Comparison of ENCODE assay signal across 7 cellular contexts in the genomic region with DNA sequence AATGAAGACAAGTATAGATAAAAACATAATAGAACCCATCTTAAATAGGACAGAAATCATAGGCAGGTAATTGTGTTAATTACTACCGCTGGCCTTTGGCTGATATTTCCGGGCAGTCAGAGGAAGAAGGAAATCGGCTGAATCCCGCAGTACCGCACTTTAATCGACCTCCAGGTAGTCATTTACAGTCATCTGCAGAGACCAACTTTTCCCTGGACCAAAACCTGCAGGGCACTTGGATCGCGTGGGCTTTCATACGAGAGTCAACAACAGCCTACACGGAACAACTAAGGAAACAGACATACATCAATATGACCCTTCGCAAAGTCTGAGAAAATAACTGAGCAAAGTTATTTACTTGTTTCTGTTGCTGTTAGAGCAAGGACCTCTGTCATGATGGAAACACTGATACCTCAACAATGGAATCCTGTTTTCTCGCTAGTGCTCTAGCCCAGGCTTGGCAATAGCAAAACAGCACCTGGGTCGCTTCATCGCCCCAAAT. TPM values are rescaled to one million over a fixed set of nuclear protein-coding genes. Genes with fewer than 3 reads are reported as not detected.
DNase-seq lines count a peak whose midpoint lies in the region; ATAC-seq, FAIRE-seq and TF ChIP-seq lines count a peak whose summit lies in the region.

No MANE protein-coding gene starts in this region.

- SMC1A ChIA-PET in GM12878 (lab: Charles Lee; ENCODE audit: uncharacterized antibody, unreplicated experiment): interaction anchor here (0.9 to 4.7 kb wide), 8 partner anchors 11 to 56 kb away, joined by 3 to 31 read pairs (median 4); no protein-coding TSS in a partner anchor

- H3K27ac ChIP-seq in GM12878 (ENCODE audit: control insufficient read depth, insufficient read depth) (peak overlapping the region; percentile 71), HepG2 (ENCODE audit: extremely low read length, insufficient read depth, low read length) (peak overlapping the region; percentile 67), thoracic aorta (peak overlapping the region; percentile 87 to 91)

- H3K36me3 ChIP-seq in GM12878 (ENCODE audit: control insufficient read depth in 2 of 2, insufficient read depth in 2 of 2, low read length in 1 of 2) (peaks cover 0 to 2% of the 10 kb centered on the region in 2 experiments; a peak in 1 of 4 replicates), HepG2 (replicated peaks in 1 of 2; ENCODE audit: control insufficient read depth in 1 of 2, insufficient read depth in 2 of 2, low read length in 2 of 2) (peaks cover 0 to 17% of the 10 kb centered on the region in 2 experiments; a peak in 3 of 5 replicates), thoracic aorta (no peaks in the 10 kb centered on the region)

- H4K20me1 ChIP-seq in GM12878 (ENCODE audit: control insufficient read depth, insufficient read depth) (no peaks in the 10 kb centered on the region), HepG2 (ENCODE audit: insufficient read depth, low read length) (no peaks in the 10 kb centered on the region)

- H3K9me3 ChIP-seq in GM12878 (replicated peaks; ENCODE audit: control insufficient read depth, insufficient read depth, low read length) (no peaks in the 10 kb centered on the region), HepG2 (ENCODE audit: low read length) (no peaks in the 10 kb centered on the region), thoracic aorta (no peaks in the 10 kb centered on the region)

- CTCF ChIA-PET in GM12878 (lab: Yijun Ruan, JAX) (interaction anchor here (0.6 to 4.7 kb wide), 8 partner anchors 10 to 155 kb away, joined by 3 to 72 read pairs (median 4); no protein-coding TSS in a partner anchor), HepG2 (lab: Yijun Ruan, JAX; ENCODE audit: low intra/inter-chr PET ratio, low total read pairs) (no interaction called here)

- no peak for TF ChIP-seq POLR2A in GM12878 (IDR thresholded peaks at IDR 0.05; ENCODE audit: low read depth, low read length)
- no peak for TF ChIP-seq POLR2A in HepG2 (IDR thresholded peaks at IDR 0.05; ENCODE audit: insufficient read depth in 1 of 2, low read depth in 2 of 2, low read length in 2 of 2)

- RAD21 ChIA-PET in GM12878 (lab: Charles Lee; ENCODE audit: unreplicated experiment): interaction anchor here (1.0 to 1.4 kb wide), 5 partner anchors 9 to 61 kb away, joined by 3 to 6 read pairs (median 5); no protein-coding TSS in a partner anchor

- intact Hi-C loops in GM12878 (cut with micrococcal nuclease; ENCODE audit: unreplicated experiment) (loop anchor here (2.0 to 5.0 kb wide), 2 partner anchors 54 to 966 kb away; a partner anchor contains a TSS), HepG2 (cut with micrococcal nuclease; ENCODE audit: unreplicated experiment) (loop anchor here (5.0 to 10.0 kb wide), 2 partner anchors 386 to 1118 kb away; no protein-coding TSS in a partner anchor)

- H3K79me2 ChIP-seq in GM12878 (ENCODE audit: control insufficient read depth, insufficient read depth, low read length) (peaks cover 39% of the 10 kb centered on the region), HepG2 (ENCODE audit: insufficient read depth, low read length) (peaks cover 35% of the 10 kb centered on the region)

- FAIRE-seq in GM12878 (lab: Jason Lieb, UNC): peak; percentile 13
- FAIRE-seq in HepG2 (lab: Jason Lieb, UNC): no peak

- H3K9ac ChIP-seq in GM12878 (ENCODE audit: control insufficient read depth, insufficient read depth, low read length) (peak overlapping the region; percentile 44), HepG2 (ENCODE audit: insufficient read depth, low read depth, low read length) (peak overlapping the region; percentile 73)

- POLR2A ChIA-PET in GM12878 (lab: Charles Lee): interaction anchor here (0.8 to 1.4 kb wide), 5 partner anchors 11 to 54 kb away, joined by 3 to 8 read pairs (median 4); a partner anchor contains a TSS
- POLR2A ChIA-PET in HepG2 (lab: Yijun Ruan, JAX): interaction anchor here (0.9 to 1.5 kb wide), 7 partner anchors 8 to 1381 kb away, joined by 3 to 13 read pairs (median 4); a partner anchor contains a TSS

- H3K4me3 ChIP-seq in LNCaP clone FGC (ENCODE audit: low read depth, low read length): peak overlapping the region; percentile 98
- H3K4me3 ChIP-seq in GM12878: peak overlapping the region; percentile 85
- H3K4me3 ChIP-seq in HepG2 (replicated peaks in 1 of 3; ENCODE audit: insufficient read depth in 1 of 3, low read depth in 2 of 3, low read length in 3 of 3): peak overlapping the region; percentile 63 to 82 (median 63)
- peak overlapping the region; percentile 86 for H3K4me3 ChIP-seq in thoracic aorta

- H3K4me1 ChIP-seq in GM12878 (ENCODE audit: control insufficient read depth, insufficient read depth, low read length) (peaks cover 8% of the 10 kb centered on the region), HepG2 (ENCODE audit: insufficient read depth, low read length) (peaks cover 39% of the 10 kb centered on the region), thoracic aorta (ENCODE audit: control insufficient read depth in 1 of 2, low read depth in 2 of 2) (peaks cover 13 to 38% of the 10 kb centered on the region in 2 donors)

- no peak for DNase-seq in LNCaP clone FGC (ENCODE audit: low read depth)
- DNase-seq in GM12878 (ENCODE audit: low read depth, low spot score): no peak
- DNase-seq in HepG2 (ENCODE audit: low spot score): no peak
- no peak for DNase-seq in thoracic aorta (ENCODE audit: low spot score)
- no peak for DNase-seq in DMS114 treated with DMSO at 0.1 percent for 48 hours (lab: John Stamatoyannopoulos, UW; ENCODE audit: unreplicated experiment)
- DNase-seq in NCI-H2107 treated with DMSO at 0.1 percent for 48 hours (lab: John Stamatoyannopoulos, UW; ENCODE audit: unreplicated experiment): no peak

- H3K27me3 ChIP-seq in GM12878 (replicated peaks in 1 of 2; ENCODE audit: control insufficient read depth in 2 of 2, insufficient read depth in 2 of 2, low read length in 1 of 2) (no peaks in the 10 kb centered on the region), HepG2 (ENCODE audit: control insufficient read depth in 1 of 2, insufficient read depth in 2 of 2, low read length in 2 of 2) (no peaks in the 10 kb centered on the region; a peak in 1 of 5 replicates), thoracic aorta (replicated peaks; ENCODE audit: insufficient read depth) (no peaks in the 10 kb centered on the region)

- TF ChIP-seq RAD21 in GM12878 (IDR thresholded peaks at IDR 0.05; ENCODE audit: insufficient read depth, low read depth, low read length) (no peak), HepG2 (CRISPR knock-in tag; IDR thresholded peaks at IDR 0.05) (no peak)

- ATAC-seq in GM18511 (IDR thresholded peaks at IDR 0.05; ENCODE audit: unreplicated experiment) (peak; percentile 0), GM12878 (no peak), HepG2 (peak; percentile 0; the same call in 2 of the 3 replicates), thoracic aorta (ENCODE audit: insufficient number of reproducible peaks, low FRiP score, low read depth) (no peak)

- TF ChIP-seq CTCF in LNCaP clone FGC (IDR thresholded peaks at IDR 0.05; ENCODE audit: control insufficient read depth, extremely low read depth, insufficient read depth) (no peak), GM12878 (IDR thresholded peaks at IDR 0.05 in 2 of 3, conservative IDR thresholded peaks at IDR 0.05 in 1 of 3; ENCODE audit: control insufficient read depth in 2 of 3, extremely low read depth in 1 of 3, insufficient read depth in 1 of 3, low read depth in 3 of 3, low read length in 3 of 3) (no peak), HepG2 (CRISPR knock-in tag; IDR thresholded peaks at IDR 0.05) (no peak), thoracic aorta (IDR thresholded peaks at IDR 0.05) (no peak)

- peak overlapping the region; percentile 93 for H3K4me2 ChIP-seq in GM12878 (ENCODE audit: control insufficient read depth, insufficient read depth)
- peak overlapping the region; percentile 70 for H3K4me2 ChIP-seq in HepG2 (ENCODE audit: low read depth, low read length)

- H2AFZ ChIP-seq in GM12878 (ENCODE audit: control insufficient read depth, low read depth, low read length): peak overlapping the region; percentile 100
- H2AFZ ChIP-seq in HepG2 (ENCODE audit: low read length): peak overlapping the region; percentile 29

- BruUV-seq in GM12878 (replicated peaks; lab: Mats Ljungman, UMichigan) (no TSS peak), HepG2 (replicated peaks; lab: Mats Ljungman, UMichigan) (TSS peak; percentile 76)

- in situ Hi-C loops in GM12878 (cut with MboI) (no loop called here), HepG2 (cut with HindIII; ENCODE audit: extremely low pct_ligation_motif_present, low pct_unique_long_range_greater_than_20kb) (loop anchor here (5.0 kb wide), 1 partner anchor 54 kb away; a partner anchor contains a TSS)

- no peak for TF ChIP-seq EP300 in GM12878 (IDR thresholded peaks at IDR 0.05; ENCODE audit: borderline replicate concordance in 1 of 2, control insufficient read depth in 1 of 2, low read depth in 2 of 2, low read length in 2 of 2)
- no peak for TF ChIP-seq EP300 in HepG2 (IDR thresholded peaks at IDR 0.05; ENCODE audit: low read depth in 2 of 2, low read length in 2 of 2)
- TF ChIP-seq EP300 in HepG2 (CRISPR knock-in tag; IDR thresholded peaks at IDR 0.05; ENCODE audit: borderline replicate concordance): no peak

- WGBS in GM12878 (ENCODE audit: insufficient coverage, insufficient replicate concordance, low lambda C conversion rate, missing lambda C conversion rate): 1% methylated on average over 14 of the region's 14 CpGs
- 5% methylated on average over 10 of the region's 14 CpGs for WGBS in HepG2 (ENCODE audit: low lambda C conversion rate)

RNA-seq across cellular contexts. Expression of a gene that starts 0.7 kb away (rescaled TPM):
- total RNA-seq in GM12878 (2013; cell fraction: nucleolus; rRNA removed): 33.0 and 33.8 TPM in 2 replicates
- total RNA-seq in GM12878 (2014; rRNA removed): 5.1 and 6.0 TPM in 2 replicates
- total RNA-seq in GM12878 (2014; rRNA removed; fragmentation: Illumina TruSeq; extraction: Trizol): 3.8 and 7.0 TPM in 2 replicates
- total RNA-seq in GM12878 (2021): 3.9 and 5.3 TPM in 2 replicates
- polyA plus RNA-seq in GM12878 (2011; ENCODE audit: low read depth): 1.2 TPM
- polyA plus RNA-seq in GM12878 (2011; rRNA removed): 10.6 and 11.6 TPM in 2 replicates
- 1.4 TPM in 2 replicates for polyA plus RNA-seq in GM12878 (2011; cell fraction: cytosol; rRNA removed)
- polyA plus RNA-seq in GM12878 (2011; cell fraction: nucleus; rRNA removed): 3.4 and 3.8 TPM in 2 replicates
- polyA plus RNA-seq in GM12878 (2012): 3.5 and 3.6 TPM in 2 replicates
- polyA plus RNA-seq in GM12878 (2014; fragmentation: Illumina TruSeq; extraction: Trizol): 2.0 and 9.9 TPM in 2 replicates
- 10 to 100 TPM; 15.4 to 18.1 TPM for polyA plus RNA-seq in GM12878 (2014; fragmentation: Nextera tagmentation; extraction: Ambion mirVana)
- 1.9 and 7.5 TPM in 2 replicates for polyA plus RNA-seq in GM12878 (2014; rRNA removed)
- polyA plus RNA-seq in GM12878 (2016; fragmentation: Nextera tagmentation; extraction: Ambion mirVana): 10 to 100 TPM; 14.0 to 16.6 TPM
- polyA minus RNA-seq in GM12878 (2011; rRNA and poly(A)+ RNA removed): 6.0 and 6.7 TPM in 2 replicates
- 2.8 TPM in 1 of 2 replicates, not detected in the other for polyA minus RNA-seq in GM12878 (2011; cell fraction: cytosol; rRNA and poly(A)+ RNA removed)
- 13.7 and 15.1 TPM in 2 replicates for polyA minus RNA-seq in GM12878 (2011; cell fraction: nucleus; rRNA and poly(A)+ RNA removed)
- 1.7 and 1.8 TPM in 2 replicates for total RNA-seq in HepG2 (2016; rRNA removed; fragmentation: Illumina TruSeq; extraction: Trizol)
- total RNA-seq in HepG2 (2016; cell fraction: cytosol; rRNA removed; fragmentation: Illumina TruSeq; extraction: Trizol; ENCODE audit: low read depth): 0.20 and 1.8 TPM in 2 replicates
- 2.7 and 4.4 TPM in 2 replicates for total RNA-seq in HepG2 (2016; cell fraction: insoluble cytoplasmic fraction; rRNA removed; fragmentation: Illumina TruSeq; extraction: Trizol)
- total RNA-seq in HepG2 (2016; cell fraction: membrane; rRNA removed; fragmentation: Illumina TruSeq; extraction: Trizol): 2.0 and 2.1 TPM in 2 replicates
- 3.1 and 4.8 TPM in 2 replicates for total RNA-seq in HepG2 (2016; cell fraction: nucleus; rRNA removed; fragmentation: Illumina TruSeq; extraction: Trizol)
- 5.9 and 7.4 TPM in 2 replicates for polyA plus RNA-seq in HepG2 (2011; rRNA removed)
- polyA plus RNA-seq in HepG2 (2011; cell fraction: cytosol; rRNA removed): 1.1 and 1.7 TPM in 2 replicates
- polyA plus RNA-seq in HepG2 (2011; cell fraction: nucleus; rRNA removed): 0.92 and 2.1 TPM in 2 replicates
- 2.2 and 3.0 TPM in 2 replicates for polyA plus RNA-seq in HepG2 (2012)
- 1.2 and 1.6 TPM in 2 replicates for polyA plus RNA-seq in HepG2 (2016; cell fraction: cytosol; fragmentation: Illumina TruSeq; extraction: Trizol; ENCODE audit: low read depth)
- 3.0 and 4.3 TPM in 2 replicates for polyA plus RNA-seq in HepG2 (2016; cell fraction: insoluble cytoplasmic fraction; fragmentation: Illumina TruSeq; extraction: Trizol; ENCODE audit: low read depth)
- polyA plus RNA-seq in HepG2 (2016; cell fraction: membrane; fragmentation: Illumina TruSeq; extraction: Trizol; ENCODE audit: low read depth): 1.4 and 2.3 TPM in 2 replicates
- 1.8 and 3.8 TPM in 2 replicates for polyA plus RNA-seq in HepG2 (2016; cell fraction: nucleus; fragmentation: Illumina TruSeq; extraction: Trizol; ENCODE audit: insufficient read depth, low read depth)
- 2.0 and 3.6 TPM in 2 replicates for polyA minus RNA-seq in HepG2 (2011; rRNA and poly(A)+ RNA removed; ENCODE audit: low replicate concordance)
- 0.44 and 1.3 TPM in 2 replicates for polyA minus RNA-seq in HepG2 (2011; cell fraction: cytosol; rRNA and poly(A)+ RNA removed)
- polyA minus RNA-seq in HepG2 (2011; cell fraction: nucleus; rRNA and poly(A)+ RNA removed): 16.2 and 17.7 TPM in 2 replicates
- total RNA-seq in thoracic aorta: 10 to 100 TPM in 1 of 2 donors, 1 to 10 TPM in 1; 5.1 to 10.6 TPM

RNA-seq across cellular contexts. Expression of a gene that starts 1.0 kb away (rescaled TPM):
- total RNA-seq in GM12878 (2013; cell fraction: nucleolus; rRNA removed): 30.6 and 33.6 TPM in 2 replicates
- total RNA-seq in GM12878 (2014; rRNA removed): 59.4 and 64.9 TPM in 2 replicates
- total RNA-seq in GM12878 (2014; rRNA removed; fragmentation: Illumina TruSeq; extraction: Trizol): 44.0 and 47.1 TPM in 2 replicates
- total RNA-seq in GM12878 (2021): 45.4 and 47.2 TPM in 2 replicates
- 9.3 TPM for polyA plus RNA-seq in GM12878 (2011; ENCODE audit: low read depth)
- polyA plus RNA-seq in GM12878 (2011; rRNA removed): 47.1 and 69.5 TPM in 2 replicates
- 18.0 and 27.4 TPM in 2 replicates for polyA plus RNA-seq in GM12878 (2011; cell fraction: cytosol; rRNA removed)
- polyA plus RNA-seq in GM12878 (2011; cell fraction: nucleus; rRNA removed): 18.2 and 22.5 TPM in 2 replicates
- 20.7 and 24.5 TPM in 2 replicates for polyA plus RNA-seq in GM12878 (2012)
- polyA plus RNA-seq in GM12878 (2014; fragmentation: Illumina TruSeq; extraction: Trizol): 46.2 and 51.0 TPM in 2 replicates
- polyA plus RNA-seq in GM12878 (2014; fragmentation: Nextera tagmentation; extraction: Ambion mirVana): 10 to 100 TPM; 53.8 to 87.8 TPM
- 35.0 and 37.3 TPM in 2 replicates for polyA plus RNA-seq in GM12878 (2014; rRNA removed)
- 10 to 100 TPM; 86.2 to 92.6 TPM for polyA plus RNA-seq in GM12878 (2016; fragmentation: Nextera tagmentation; extraction: Ambion mirVana)
- polyA minus RNA-seq in GM12878 (2011; rRNA and poly(A)+ RNA removed): 21.7 and 28.2 TPM in 2 replicates
- polyA minus RNA-seq in GM12878 (2011; cell fraction: cytosol; rRNA and poly(A)+ RNA removed): 15.2 and 19.4 TPM in 2 replicates
- polyA minus RNA-seq in GM12878 (2011; cell fraction: nucleus; rRNA and poly(A)+ RNA removed): 27.0 and 46.8 TPM in 2 replicates
- total RNA-seq in HepG2 (2016; rRNA removed; fragmentation: Illumina TruSeq; extraction: Trizol): 43.7 and 80.2 TPM in 2 replicates
- 3.1 and 3.5 TPM in 2 replicates for total RNA-seq in HepG2 (2016; cell fraction: cytosol; rRNA removed; fragmentation: Illumina TruSeq; extraction: Trizol; ENCODE audit: low read depth)
- 46.3 and 90.6 TPM in 2 replicates for total RNA-seq in HepG2 (2016; cell fraction: insoluble cytoplasmic fraction; rRNA removed; fragmentation: Illumina TruSeq; extraction: Trizol)
- total RNA-seq in HepG2 (2016; cell fraction: membrane; rRNA removed; fragmentation: Illumina TruSeq; extraction: Trizol): 13.5 and 15.0 TPM in 2 replicates
- total RNA-seq in HepG2 (2016; cell fraction: nucleus; rRNA removed; fragmentation: Illumina TruSeq; extraction: Trizol): 26.3 and 30.1 TPM in 2 replicates
- polyA plus RNA-seq in HepG2 (2011; rRNA removed): 17.2 and 20.2 TPM in 2 replicates
- 11.5 and 14.9 TPM in 2 replicates for polyA plus RNA-seq in HepG2 (2011; cell fraction: cytosol; rRNA removed)
- 5.5 and 8.0 TPM in 2 replicates for polyA plus RNA-seq in HepG2 (2011; cell fraction: nucleus; rRNA removed)
- 20.8 and 29.1 TPM in 2 replicates for polyA plus RNA-seq in HepG2 (2012)
- 2.0 and 2.9 TPM in 2 replicates for polyA plus RNA-seq in HepG2 (2016; cell fraction: cytosol; fragmentation: Illumina TruSeq; extraction: Trizol; ENCODE audit: low read depth)
- 71.2 and 77.4 TPM in 2 replicates for polyA plus RNA-seq in HepG2 (2016; cell fraction: insoluble cytoplasmic fraction; fragmentation: Illumina TruSeq; extraction: Trizol; ENCODE audit: low read depth)
- polyA plus RNA-seq in HepG2 (2016; cell fraction: membrane; fragmentation: Illumina TruSeq; extraction: Trizol; ENCODE audit: low read depth): 6.2 and 7.0 TPM in 2 replicates
- 28.1 and 28.7 TPM in 2 replicates for polyA plus RNA-seq in HepG2 (2016; cell fraction: nucleus; fragmentation: Illumina TruSeq; extraction: Trizol; ENCODE audit: insufficient read depth, low read depth)
- polyA minus RNA-seq in HepG2 (2011; rRNA and poly(A)+ RNA removed; ENCODE audit: low replicate concordance): 18.1 and 47.8 TPM in 2 replicates
- polyA minus RNA-seq in HepG2 (2011; cell fraction: cytosol; rRNA and poly(A)+ RNA removed): 24.5 and 26.0 TPM in 2 replicates
- 31.3 and 31.5 TPM in 2 replicates for polyA minus RNA-seq in HepG2 (2011; cell fraction: nucleus; rRNA and poly(A)+ RNA removed)
- total RNA-seq in thoracic aorta: 10 to 100 TPM; 30.2 to 35.4 TPM

RNA-seq across cellular contexts. Expression of a gene that starts 54.4 kb away (rescaled TPM):
- 40.4 and 42.3 TPM in 2 replicates for total RNA-seq in GM12878 (2013; cell fraction: nucleolus; rRNA removed)
- total RNA-seq in GM12878 (2014; rRNA removed): 18.1 and 22.9 TPM in 2 replicates
- 23.9 and 26.7 TPM in 2 replicates for total RNA-seq in GM12878 (2014; rRNA removed; fragmentation: Illumina TruSeq; extraction: Trizol)
- total RNA-seq in GM12878 (2021): 17.2 and 18.0 TPM in 2 replicates
- polyA plus RNA-seq in GM12878 (2011; ENCODE audit: low read depth): 5.6 TPM
- polyA plus RNA-seq in GM12878 (2011; rRNA removed): 17.2 and 23.6 TPM in 2 replicates
- polyA plus RNA-seq in GM12878 (2011; cell fraction: cytosol; rRNA removed): 5.8 and 6.4 TPM in 2 replicates
- polyA plus RNA-seq in GM12878 (2011; cell fraction: nucleus; rRNA removed): 11.6 and 13.6 TPM in 2 replicates
- 7.4 and 10.8 TPM in 2 replicates for polyA plus RNA-seq in GM12878 (2012)
- polyA plus RNA-seq in GM12878 (2014; fragmentation: Illumina TruSeq; extraction: Trizol): 22.8 and 30.8 TPM in 2 replicates
- polyA plus RNA-seq in GM12878 (2014; fragmentation: Nextera tagmentation; extraction: Ambion mirVana): 1 to 10 TPM; 8.7 to 8.8 TPM
- 12.8 and 14.7 TPM in 2 replicates for polyA plus RNA-seq in GM12878 (2014; rRNA removed)
- 10 to 100 TPM; 14.7 to 14.8 TPM for polyA plus RNA-seq in GM12878 (2016; fragmentation: Nextera tagmentation; extraction: Ambion mirVana)
- polyA minus RNA-seq in GM12878 (2011; rRNA and poly(A)+ RNA removed): 11.6 and 13.2 TPM in 2 replicates
- polyA minus RNA-seq in GM12878 (2011; cell fraction: cytosol; rRNA and poly(A)+ RNA removed): 5.2 and 8.0 TPM in 2 replicates
- polyA minus RNA-seq in GM12878 (2011; cell fraction: nucleus; rRNA and poly(A)+ RNA removed): 16.4 and 20.6 TPM in 2 replicates
- 15.7 and 25.1 TPM in 2 replicates for total RNA-seq in HepG2 (2016; rRNA removed; fragmentation: Illumina TruSeq; extraction: Trizol)
- 1.1 and 3.2 TPM in 2 replicates for total RNA-seq in HepG2 (2016; cell fraction: cytosol; rRNA removed; fragmentation: Illumina TruSeq; extraction: Trizol; ENCODE audit: low read depth)
- 15.6 and 21.9 TPM in 2 replicates for total RNA-seq in HepG2 (2016; cell fraction: insoluble cytoplasmic fraction; rRNA removed; fragmentation: Illumina TruSeq; extraction: Trizol)
- total RNA-seq in HepG2 (2016; cell fraction: membrane; rRNA removed; fragmentation: Illumina TruSeq; extraction: Trizol): 6.0 and 7.6 TPM in 2 replicates
- 11.5 and 14.2 TPM in 2 replicates for total RNA-seq in HepG2 (2016; cell fraction: nucleus; rRNA removed; fragmentation: Illumina TruSeq; extraction: Trizol)
- 3.8 and 4.4 TPM in 2 replicates for polyA plus RNA-seq in HepG2 (2011; rRNA removed)
- polyA plus RNA-seq in HepG2 (2011; cell fraction: cytosol; rRNA removed): 2.1 and 3.3 TPM in 2 replicates
- 3.7 and 5.3 TPM in 2 replicates for polyA plus RNA-seq in HepG2 (2011; cell fraction: nucleus; rRNA removed)
- 8.6 and 9.2 TPM in 2 replicates for polyA plus RNA-seq in HepG2 (2012)
- polyA plus RNA-seq in HepG2 (2016; cell fraction: cytosol; fragmentation: Illumina TruSeq; extraction: Trizol; ENCODE audit: low read depth): 0.53 and 0.63 TPM in 2 replicates
- polyA plus RNA-seq in HepG2 (2016; cell fraction: insoluble cytoplasmic fraction; fragmentation: Illumina TruSeq; extraction: Trizol; ENCODE audit: low read depth): 13.3 and 15.4 TPM in 2 replicates
- 2.5 and 2.9 TPM in 2 replicates for polyA plus RNA-seq in HepG2 (2016; cell fraction: membrane; fragmentation: Illumina TruSeq; extraction: Trizol; ENCODE audit: low read depth)
- 9.9 and 10.2 TPM in 2 replicates for polyA plus RNA-seq in HepG2 (2016; cell fraction: nucleus; fragmentation: Illumina TruSeq; extraction: Trizol; ENCODE audit: insufficient read depth, low read depth)
- polyA minus RNA-seq in HepG2 (2011; rRNA and poly(A)+ RNA removed; ENCODE audit: low replicate concordance): 2.9 and 5.6 TPM in 2 replicates
- 7.7 TPM in 2 replicates for polyA minus RNA-seq in HepG2 (2011; cell fraction: cytosol; rRNA and poly(A)+ RNA removed)
- 15.2 and 21.0 TPM in 2 replicates for polyA minus RNA-seq in HepG2 (2011; cell fraction: nucleus; rRNA and poly(A)+ RNA removed)
- total RNA-seq in thoracic aorta: 10 to 100 TPM; 19.4 to 24.7 TPM

Comparison
In these comparisons a context has a peak if more than half of its experiments do, and no peak if none do; other contexts are left out.
1. ATAC-seq: peak in GM18511 (single experiment) and HepG2 (single experiment); none in GM12878 (single experiment) and thoracic aorta (single experiment).
2. Peak in every context shown above with its lines, with median percentiles within 50 percentile points of each other: H3K4me3 ChIP-seq and H3K27ac ChIP-seq.